Comparison of ENCODE assay signal across 18 cellular contexts in the genomic region with DNA sequence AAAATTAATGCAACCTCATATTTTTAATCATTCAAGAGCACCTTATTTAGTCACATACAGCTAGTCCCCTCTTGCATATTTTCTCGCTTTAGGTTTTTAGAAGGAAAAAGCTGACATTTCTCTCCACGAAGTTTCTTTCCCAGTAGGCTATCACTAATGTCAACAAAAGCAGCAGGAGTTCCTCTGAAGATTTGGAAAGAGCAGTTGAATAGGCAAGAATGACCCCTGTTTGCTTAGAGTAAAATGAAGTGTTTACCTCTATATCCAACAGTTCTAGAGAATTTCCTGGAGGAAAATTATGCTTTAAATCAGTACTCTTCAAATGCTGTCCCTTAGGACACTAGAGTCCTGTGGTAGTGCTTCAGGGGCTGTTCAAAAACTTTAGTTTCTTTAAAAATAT.
"Had no signal": no experiment of that assay in that cellular context is flagged by ENCODE, and none has a peak within 500 bp of the region (broad histone marks: within the 10 kb centered on the region; RNA-seq: fewer than 3 reads in every experiment).

No MANE protein-coding gene starts in this region.

- H3K27me3 ChIP-seq: brain microvascular endothelial cell, esophagus muscularis mucosa, hepatocyte, tibial artery had no signal

- H3K4me2 ChIP-seq: hepatocyte had no signal

- H3K79me2 ChIP-seq: hepatocyte had no signal

- H3K4me1 ChIP-seq: esophagus muscularis mucosa, prostate gland, tibial artery had no signal

- H3K36me3 ChIP-seq: brain microvascular endothelial cell, esophagus muscularis mucosa, prostate gland, tibial artery, WERI-Rb-1 had no signal

- H3K4me3 ChIP-seq: esophagus muscularis mucosa, hepatocyte, prostate gland, skin epidermis, tibial artery had no signal

- H3K27ac ChIP-seq: brain microvascular endothelial cell, esophagus muscularis mucosa, hepatocyte, prostate gland, skin epidermis, tibial artery, WERI-Rb-1 had no signal

- DNase-seq: activated CD4-positive, alpha-beta T cell treated with anti-CD3 and anti-CD28 coated beads for 36 hours; activated CD8-positive, alpha-beta memory T cell treated with anti-CD3 and anti-CD28 coated beads, Interleukin-2, amount 50 U/mL, for 4 hours; activated CD8-positive, alpha-beta T cell treated with anti-CD3 and anti-CD28 coated beads, Interleukin-2, amount 10 ng/mL, durations not matched to agents 7 days and 5 days; activated effector memory CD4-positive, alpha-beta T cell treated with anti-CD3 and anti-CD28 coated beads, Interleukin-2, amount 50 U/mL, for 16 hours; activated T-cell treated with anti-CD3 and anti-CD28 coated beads, Interleukin-2, amount 50 U/mL, for 48 hours; amygdala; brain microvascular endothelial cell; cortex of kidney; effector CD4-positive, alpha-beta T cell; right cardiac atrium; stimulated activated CD4-positive, alpha-beta T cell treated with anti-CD3 and anti-CD28 coated beads, Interleukin-4, amount 100 ng/mL, for 24 hours; stimulated activated naive CD4-positive, alpha-beta T cell; tibial artery; WERI-Rb-1 had no signal

- ATAC-seq: activated CD4-positive, alpha-beta T cell treated with anti-CD3 and anti-CD28 coated beads for 36 hours; activated CD8-positive, alpha-beta T cell treated with anti-CD3 and anti-CD28 coated beads, Interleukin-2, amount 10 ng/mL, durations not matched to agents 7 days and 5 days; right cardiac atrium had no signal
